In genomic region chr6:129359811-129360787, GRCh38 we compare ENCODE assay signal across 15 cellular contexts.
"Had no signal": no experiment of that assay in that cellular context is flagged by ENCODE, and none has a peak within 500 bp of the region (broad histone marks: within the 10 kb centered on the region; RNA-seq: fewer than 3 reads in every experiment).

No MANE protein-coding gene starts in this region.

- H3K9me3 ChIP-seq: thyroid gland, vagina had no signal

- DNase-seq: activated B cell treated with CpG ODN at 0.5 μM for 24 hours; activated CD4-positive, alpha-beta T cell treated with anti-CD3 and anti-CD28 coated beads, Interleukin-2, amount 10 ng/mL, durations not matched to agents 7 days and 5 days; activated naive CD4-positive, alpha-beta T cell; activated naive CD8-positive, alpha-beta T cell treated with anti-CD3 and anti-CD28 coated beads, Interleukin-2, amount 10 ng/mL, durations not matched to agents 7 days and 5 days; anterior cingulate cortex; cerebellar nuclear complex; dermis blood vessel endothelial cell; effector memory CD8-positive, alpha-beta T cell; nucleus accumbens; stimulated activated CD4-positive, alpha-beta T cell treated with anti-CD3 and anti-CD28 coated beads, Interleukin-2, amount 100 ng/mL, for 48 hours; T-helper 2 cell; thyroid gland had no signal

- H3K36me3 ChIP-seq: thyroid gland, vagina had no signal

- ATAC-seq: effector memory CD8-positive, alpha-beta T cell; stimulated activated memory B cell treated with anti-CD40 and anti-IgM and Interleukin-4, amounts not matched to agents 10 μg/mL and 1 μg/mL and 100 μg/mL, for 72 hours had no signal

- H3K4me1 ChIP-seq: thyroid gland had no signal

- H3K27me3 ChIP-seq: thyroid gland, vagina had no signal

- H3K27ac ChIP-seq: epithelial cell of prostate, thyroid gland, vagina had no signal

- H3K4me3 ChIP-seq: thyroid gland, vagina had no signal
